18 cellular contexts compared by ENCODE assay signal in genomic region chr17:73571524-73572130, GRCh38.
"Had no signal": no experiment of that assay in that cellular context is flagged by ENCODE, and none has a peak within 500 bp of the region (broad histone marks: within the 10 kb centered on the region; RNA-seq: fewer than 3 reads in every experiment).

No MANE protein-coding gene starts in this region.

- DNase-seq: activated B cell treated with CpG ODN at 0.5 μM for 24 hours; activated CD4-positive, alpha-beta memory T cell treated with anti-CD3 and anti-CD28 coated beads, Interleukin-2, amount 10 ng/mL, durations not matched to agents 7 days and 5 days; activated CD4-positive, alpha-beta T cell treated with anti-CD3 and anti-CD28 coated beads for 48 hours; activated CD8-positive, alpha-beta memory T cell treated with anti-CD3 and anti-CD28 coated beads, Interleukin-2, amount 10 ng/mL, durations not matched to agents 7 days and 5 days; effector CD4-positive, alpha-beta T cell; hypothalamus; islet precursor cell; mesenchymal stem cell; mucosa of descending colon; naive B cell; pancreas; sigmoid colon; stimulated activated CD4-positive, alpha-beta T cell treated with anti-CD3 and anti-CD28 coated beads, Interleukin-4, amount 100 ng/mL, for 4 hours; stimulated activated naive CD4-positive, alpha-beta T cell; substantia nigra had no signal

- H3K27ac ChIP-seq: pancreas, sigmoid colon, tibial nerve, vagina had no signal

- H3K4me3 ChIP-seq: mucosa of descending colon, pancreas, sigmoid colon, tibial nerve, vagina had no signal

- H3K4me1 ChIP-seq: pancreas, sigmoid colon, tibial nerve, vagina had no signal

- ATAC-seq: activated CD8-positive, alpha-beta memory T cell treated with anti-CD3 and anti-CD28 coated beads, Interleukin-2, amount 10 ng/mL, durations not matched to agents 7 days and 5 days; left lobe of liver; mucosa of descending colon had no signal

- H3K36me3 ChIP-seq: pancreas, sigmoid colon, tibial nerve, vagina had no signal

- H3K27me3 ChIP-seq: pancreas, tibial nerve, vagina had no signal

- H3K9me3 ChIP-seq: mucosa of descending colon, pancreas, sigmoid colon, tibial nerve, vagina had no signal
